In the genomic region with DNA sequence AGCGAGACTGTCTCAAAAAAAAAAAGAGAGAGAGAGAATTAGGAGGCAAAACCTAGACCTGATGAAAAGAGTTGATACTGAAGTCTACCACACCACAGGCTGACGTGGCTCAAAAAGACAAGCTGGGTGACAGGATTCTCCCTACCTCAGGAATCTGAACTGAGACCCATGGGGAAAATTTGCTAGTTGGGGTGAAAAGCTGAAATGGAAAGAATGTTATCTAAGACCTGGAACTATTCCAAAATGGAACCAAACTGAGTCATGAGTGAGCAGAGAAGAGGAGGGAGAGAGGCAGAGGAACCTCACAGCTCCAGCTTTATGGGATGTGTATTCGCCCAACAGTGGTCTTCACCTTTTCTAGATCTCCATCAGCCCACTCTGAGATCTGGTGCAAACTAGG, we compare ENCODE assay signal across 1 cellular context.
A peak's percentile ranks its signal among the peaks of the same experiment; 100 is the strongest.
TF ChIP-seq lines count a peak whose summit lies in the region.

No MANE protein-coding gene starts in this region.

TF ChIP-seq in K562, 482 proteins besides CTCF, POLR2A, EP300 and RAD21:
- TF ChIP-seq NFIC (IDR thresholded peaks at IDR 0.05): 0 out of 2 replicates have a peak, but pooled peaks have one; percentile 20
- no peak for TF ChIP-seq JUNB (CRISPR knock-in tag; conservative IDR thresholded peaks at IDR 0.05)
